1 cellular context compared by ENCODE assay signal in genomic region chr22:35995345-35995744, GRCh38.
A peak's percentile ranks its signal among the peaks of the same experiment; 100 is the strongest.
TF ChIP-seq lines count a peak whose summit lies in the region.

No MANE protein-coding gene starts in this region.

TF ChIP-seq in K562, 482 proteins besides CTCF, POLR2A, EP300 and RAD21 (continued from another document and continues in another):
- TF ChIP-seq HMBOX1 (IDR thresholded peaks at IDR 0.05) (0 out of 2 replicates have a peak, but pooled peaks have one; percentile 25), HDAC1 (IDR thresholded peaks at IDR 0.05) (no peak), RBM17 (IDR thresholded peaks at IDR 0.05; ENCODE audit: borderline replicate concordance, low read depth, low read length) (no peak), HOMEZ (CRISPR knock-in tag; IDR thresholded peaks at IDR 0.05) (no peak), TFE3 (CRISPR knock-in tag; IDR thresholded peaks at IDR 0.05) (no peak), ZNF407 (IDR thresholded peaks at IDR 0.05; ENCODE audit: low read depth) (no peak), CTBP1 (IDR thresholded peaks at IDR 0.05; ENCODE audit: borderline replicate concordance) (0 out of 2 replicates have a peak, but pooled peaks have one; percentile 22), HINFP (tag; conservative IDR thresholded peaks at IDR 0.05; ENCODE audit: low read depth) (no peak), THAP12 (CRISPR knock-in tag; IDR thresholded peaks at IDR 0.05) (no peak), PML (IDR thresholded peaks at IDR 0.05; ENCODE audit: low read length) (no peak), NCOA6 (IDR thresholded peaks at IDR 0.05) (no peak), PBX2 (CRISPR knock-in tag; IDR thresholded peaks at IDR 0.05; ENCODE audit: low read depth) (no peak), PBX2 (tag; conservative IDR thresholded peaks at IDR 0.05; ENCODE audit: low read depth) (no peak), EGR1 (conservative IDR thresholded peaks at IDR 0.05) (no peak), FOXA1 (IDR thresholded peaks at IDR 0.05; ENCODE audit: borderline replicate concordance) (no peak), PCBP2 (IDR thresholded peaks at IDR 0.05; ENCODE audit: low read depth, low read length, poor library complexity, severe bottlenecking) (no peak), AFF1 (IDR thresholded peaks at IDR 0.05; ENCODE audit: low read depth in 1 of 2, partially characterized antibody in 2 of 2) (peak in 1 of 2 experiments; percentile 37), ZNF766 (CRISPR knock-in tag; conservative IDR thresholded peaks at IDR 0.05) (peak; percentile 53; the same call in 1 of the 2 replicates), FOXJ2 (tag; IDR thresholded peaks at IDR 0.05) (no peak), HNRNPK (IDR thresholded peaks at IDR 0.05; ENCODE audit: low read depth, low read length, poor library complexity, severe bottlenecking) (no peak), FOXM1 (IDR thresholded peaks at IDR 0.05; ENCODE audit: low read depth) (peak; percentile 50; the same call in 1 of the 2 replicates), FOXM1 (CRISPR knock-in tag; IDR thresholded peaks at IDR 0.05; ENCODE audit: low read depth) (no peak)
